ENCODE assay signal across 12 cellular contexts in genomic region chr18:21998531-21998930, GRCh38.
"Had no signal": no experiment of that assay in that cellular context is flagged by ENCODE, and none has a peak within 500 bp of the region (broad histone marks: within the 10 kb centered on the region; RNA-seq: fewer than 3 reads in every experiment).

No MANE protein-coding gene starts in this region.

- H3K36me3 ChIP-seq: esophagus squamous epithelium, left lung, spleen, upper lobe of left lung had no signal

- H3K27me3 ChIP-seq: left lung, spleen, upper lobe of left lung had no signal

- H3K4me1 ChIP-seq: left lung, parathyroid adenoma had no signal

- H3K27ac ChIP-seq: esophagus squamous epithelium, left lung, parathyroid adenoma, upper lobe of left lung had no signal

- H3K9me3 ChIP-seq: esophagus squamous epithelium, left lung, spleen, upper lobe of left lung had no signal

- H3K9ac ChIP-seq: parathyroid adenoma had no signal

- H3K79me2 ChIP-seq: parathyroid adenoma had no signal

- H3K4me3 ChIP-seq: esophagus squamous epithelium, left lung, spleen, upper lobe of left lung had no signal

- DNase-seq: activated B cell treated with CpG ODN at 0.5 μM for 24 hours; activated CD4-positive, alpha-beta T cell treated with anti-CD3 and anti-CD28 coated beads, Interleukin-2, amount 50 U/mL, for 1 hour; esophagus squamous epithelium; foreskin fibroblast; glutamatergic neuron; left lung; spleen; stimulated activated CD4-positive, alpha-beta T cell treated with anti-CD3 and anti-CD28 coated beads, Interleukin-1b, Interleukin-23, amount 100 ng/mL, for 48 hours; T-helper 17 cell; upper lobe of left lung had no signal

- ATAC-seq: stimulated activated memory B cell treated with anti-CD40 and anti-IgM and Interleukin-4, amounts not matched to agents 10 μg/mL and 1 μg/mL and 100 μg/mL, for 72 hours; T-helper 17 cell had no signal

- H2AFZ ChIP-seq: parathyroid adenoma had no signal
